In genomic region chr2:226179010-226179409, GRCh38 we compare ENCODE assay signal across 19 cellular contexts.
"Had no signal": no experiment of that assay in that cellular context is flagged by ENCODE, and none has a peak within 500 bp of the region (broad histone marks: within the 10 kb centered on the region; RNA-seq: fewer than 3 reads in every experiment).

No MANE protein-coding gene starts in this region.

- H3K27me3 ChIP-seq: heart left ventricle, neutrophil, tibial artery had no signal

- H3K4me3 ChIP-seq: heart left ventricle, skin epidermis, tibial artery had no signal

- ATAC-seq: heart left ventricle; stimulated activated naive B cell treated with anti-CD40 and anti-IgM and Interleukin-4, amounts not matched to agents 10 μg/mL and 1 μg/mL and 100 μg/mL, for 72 hours had no signal

- H3K27ac ChIP-seq: heart left ventricle, neutrophil, skin epidermis, tibial artery had no signal

- H3K4me3 Mint-ChIP-seq: activated naive CD8-positive, alpha-beta T cell treated with anti-CD3 and anti-CD28 coated beads for 36 hours; activated T-helper 1 cell treated with anti-CD3 and anti-CD28 coated beads, Interleukin-12 subunit alpha, Interleukin-12 subunit beta, Interleukin-2, Interleukin-4 antibody, amounts not matched to agents 30 ng/mL and 10 ng/mL and 1 ng/mL, durations not matched to agents 14 hours and 24 hours and 36 hours; brain; central memory CD8-positive, alpha-beta T cell; immature natural killer cell; naive B cell; stimulated activated naive B cell treated with anti-CD40 and anti-IgM and Interleukin-4, amounts not matched to agents 10 μg/mL and 1 μg/mL and 100 μg/mL, for 72 hours had no signal

- H3K4me1 ChIP-seq: tibial artery had no signal

- DNase-seq: activated CD4-positive, CD25-positive, alpha-beta regulatory T cell treated with anti-CD3 and anti-CD28 coated beads, Interleukin-2, amount 50 U/mL, for 72 hours; activated naive CD8-positive, alpha-beta T cell treated with anti-CD3 and anti-CD28 coated beads for 36 hours; amygdala; cortex of kidney; effector CD4-positive, alpha-beta T cell; heart left ventricle; immature natural killer cell; naive B cell; retina; stimulated activated CD4-positive, alpha-beta T cell treated with anti-CD3 and anti-CD28 coated beads, Interleukin-15, amount 100 ng/mL, for 24 hours; stimulated activated CD4-positive, alpha-beta T cell treated with anti-CD3 and anti-CD28 coated beads, Interleukin-4, amount 100 ng/mL, for 1 hour; stimulated activated naive B cell treated with anti-CD40 and anti-IgM and Interleukin-4, amounts not matched to agents 10 μg/mL and 1 μg/mL and 100 μg/mL, for 72 hours; T1000; tibial artery had no signal

- H3K4me1 Mint-ChIP-seq: activated naive CD8-positive, alpha-beta T cell treated with anti-CD3 and anti-CD28 coated beads for 36 hours; central memory CD8-positive, alpha-beta T cell; immature natural killer cell; naive B cell; stimulated activated naive B cell treated with anti-CD40 and anti-IgM and Interleukin-4, amounts not matched to agents 10 μg/mL and 1 μg/mL and 100 μg/mL, for 72 hours had no signal

- H3K36me3 Mint-ChIP-seq: activated naive CD8-positive, alpha-beta T cell treated with anti-CD3 and anti-CD28 coated beads for 36 hours; brain; immature natural killer cell; naive B cell; stimulated activated naive B cell treated with anti-CD40 and anti-IgM and Interleukin-4, amounts not matched to agents 10 μg/mL and 1 μg/mL and 100 μg/mL, for 72 hours had no signal

- H3K9me3 ChIP-seq: neutrophil had no signal

- H3K36me3 ChIP-seq: heart left ventricle, neutrophil, tibial artery had no signal

- H3K27ac Mint-ChIP-seq: activated naive CD8-positive, alpha-beta T cell treated with anti-CD3 and anti-CD28 coated beads for 36 hours; activated T-helper 1 cell treated with anti-CD3 and anti-CD28 coated beads, Interleukin-12 subunit alpha, Interleukin-12 subunit beta, Interleukin-2, Interleukin-4 antibody, amounts not matched to agents 30 ng/mL and 10 ng/mL and 1 ng/mL, durations not matched to agents 14 hours and 24 hours and 36 hours; brain; immature natural killer cell; naive B cell; stimulated activated naive B cell treated with anti-CD40 and anti-IgM and Interleukin-4, amounts not matched to agents 10 μg/mL and 1 μg/mL and 100 μg/mL, for 72 hours had no signal

- H3K27me3 Mint-ChIP-seq: brain; central memory CD8-positive, alpha-beta T cell had no signal
